In the genomic region with DNA sequence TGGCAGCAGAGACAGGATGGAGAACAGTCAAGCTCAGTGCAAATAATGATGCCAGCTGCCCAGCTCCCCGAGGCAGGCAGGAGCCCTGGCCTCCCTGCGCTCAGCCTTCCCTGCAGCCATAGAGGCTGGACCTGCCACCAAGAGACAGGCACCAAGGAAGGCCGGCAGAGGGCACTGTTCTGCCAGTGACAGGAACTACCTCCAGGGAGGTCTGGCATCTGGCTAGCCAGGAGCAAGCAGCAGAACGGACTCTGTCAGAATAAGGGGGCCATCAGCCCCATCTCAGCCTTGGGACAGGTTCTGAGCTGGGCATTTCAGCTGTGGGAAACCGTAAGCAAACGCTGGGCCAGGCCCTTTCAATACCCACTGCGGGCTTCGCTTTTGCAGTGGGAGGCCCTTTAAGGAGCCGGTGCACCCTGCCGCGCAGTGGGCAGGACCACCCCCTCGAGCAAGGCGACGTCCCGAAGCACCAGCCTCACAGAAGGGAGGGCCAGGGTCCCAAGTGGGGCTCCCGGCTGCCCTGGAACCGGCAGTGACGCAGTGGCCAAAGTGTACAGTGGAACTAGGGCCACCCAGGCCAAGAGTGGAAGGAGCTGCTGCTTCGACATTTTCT, we compare ENCODE assay signal across 8 cellular contexts. TPM values are rescaled to one million over a fixed set of nuclear protein-coding genes. Genes with fewer than 3 reads are reported as not detected.
A peak's percentile ranks its signal among the peaks of the same experiment; 100 is the strongest.
DNase-seq lines count a peak whose midpoint lies in the region; ATAC-seq, FAIRE-seq and TF ChIP-seq lines count a peak whose summit lies in the region.

No MANE protein-coding gene starts in this region.

- peaks cover 5% of the 10 kb centered on the region for H3K4me1 ChIP-seq in CD4-positive, CD25-positive, alpha-beta regulatory T cell (ENCODE audit: control insufficient read depth, insufficient read depth, low read length, poor library complexity, severe bottlenecking)
- no peaks in the 10 kb centered on the region for H3K4me1 ChIP-seq in foreskin keratinocyte
- peaks cover 0 to 6% (median 5%) of the 10 kb centered on the region in 3 donors for H3K4me1 ChIP-seq in pancreas
- H3K4me1 ChIP-seq in tibial artery: no peaks in the 10 kb centered on the region

- no peaks in the 10 kb centered on the region for H3K9me3 ChIP-seq in CD4-positive, CD25-positive, alpha-beta regulatory T cell (ENCODE audit: control insufficient read depth in 2 of 2, low read length in 2 of 2)
- H3K9me3 ChIP-seq in pancreas (no peaks in the 10 kb centered on the region), tibial artery (no peaks in the 10 kb centered on the region)

- peaks cover 1% of the 10 kb centered on the region for H3K27me3 Mint-ChIP-seq in CD4-positive, CD25-positive, alpha-beta regulatory T cell

- peak; percentile 77 to 79 for ATAC-seq in CD4-positive, CD25-positive, alpha-beta regulatory T cell (ENCODE audit: low read depth in 2 of 2)
- ATAC-seq in HG02798 (IDR thresholded peaks at IDR 0.05; ENCODE audit: poor library complexity, unreplicated experiment) (peak; percentile 35), foreskin keratinocyte (peak; percentile 55), pancreas (peak; percentile 80 to 95 (median 89)), GM19467 (IDR thresholded peaks at IDR 0.05; ENCODE audit: unreplicated experiment) (no peak)

- no peaks in the 10 kb centered on the region for H3K27me3 ChIP-seq in CD4-positive, CD25-positive, alpha-beta regulatory T cell (ENCODE audit: control insufficient read depth, insufficient read depth, low read length)
- H3K27me3 ChIP-seq in foreskin keratinocyte (no peaks in the 10 kb centered on the region), pancreas (no peaks in the 10 kb centered on the region), tibial artery (peaks cover 0 to 37% of the 10 kb centered on the region in 2 donors)

- intact Hi-C loops in pancreas (cut with DNase I) (no loop called here), tibial artery (cut with DNase I; ENCODE audit: low total_unique reads) (no loop called here)

- peaks cover 0 to 10% (median 2%) of the 10 kb centered on the region in 4 donors for H3K4me1 Mint-ChIP-seq in CD4-positive, CD25-positive, alpha-beta regulatory T cell

- H3K9me3 Mint-ChIP-seq in CD4-positive, CD25-positive, alpha-beta regulatory T cell: no peaks in the 10 kb centered on the region

- DNase-seq in CD4-positive, CD25-positive, alpha-beta regulatory T cell: peak; percentile 60 to 78 (median 65)
- DNase-seq in RKO (ENCODE audit: low spot score): peak; percentile 78
- DNase-seq in activated T-helper 1 cell treated with anti-CD3 and anti-CD28 coated beads, Interleukin-2, amount 50 U/mL, for 16 hours (ENCODE audit: low read depth in 1 of 2, low spot score in 1 of 2): peak; percentile 54 to 58
- DNase-seq in foreskin keratinocyte: peak in 1 of 2 donors; percentile 39
- DNase-seq in pancreas: peak; percentile 70 to 93 (median 84)
- DNase-seq in tibial artery: peak; percentile 77 to 81

- no peak overlapping the region for H3K27ac ChIP-seq in CD4-positive, CD25-positive, alpha-beta regulatory T cell (ENCODE audit: insufficient read depth, low read length, poor library complexity, severe bottlenecking)
- no peak overlapping the region for H3K27ac ChIP-seq in foreskin keratinocyte
- H3K27ac ChIP-seq in pancreas: no peak overlapping the region
- no peak overlapping the region for H3K27ac ChIP-seq in tibial artery

- no peak overlapping the region for H3K4me3 ChIP-seq in CD4-positive, CD25-positive, alpha-beta regulatory T cell (ENCODE audit: low read depth, low read length)
- H3K4me3 ChIP-seq in pancreas (no peak overlapping the region), tibial artery (no peak overlapping the region)

- WGBS in pancreas, 2 donors: 54 to 63% methylated on average over 19 of the region's 19 CpGs

- H3K27ac Mint-ChIP-seq in CD4-positive, CD25-positive, alpha-beta regulatory T cell: peak overlapping the region in 1 of 3 donors; percentile 75

- H3K4me3 Mint-ChIP-seq in CD4-positive, CD25-positive, alpha-beta regulatory T cell: no peak overlapping the region

- H3K36me3 Mint-ChIP-seq in CD4-positive, CD25-positive, alpha-beta regulatory T cell: peaks cover 5% of the 10 kb centered on the region

- TF ChIP-seq CTCF in foreskin keratinocyte (conservative IDR thresholded peaks at IDR 0.05): peak; percentile 84
- peak; percentile 80 to 90 (median 83) for TF ChIP-seq CTCF in pancreas (IDR thresholded peaks at IDR 0.05)
- peak; percentile 60 to 70 for TF ChIP-seq CTCF in tibial artery (IDR thresholded peaks at IDR 0.05)

- no peaks in the 10 kb centered on the region for H3K36me3 ChIP-seq in CD4-positive, CD25-positive, alpha-beta regulatory T cell (ENCODE audit: control insufficient read depth, insufficient read depth, low read length)
- peaks cover 0 to under 1% (median 0%) of the 10 kb centered on the region in 3 donors for H3K36me3 ChIP-seq in pancreas
- peaks cover 0 to 23% (median 6%) of the 10 kb centered on the region in 3 donors for H3K36me3 ChIP-seq in tibial artery

- no peak for FAIRE-seq in pancreas (lab: Jason Lieb, UNC)

RNA-seq across cellular contexts. Expression of a gene that starts 18.2 kb away (rescaled TPM):
- total RNA-seq in CD4-positive, CD25-positive, alpha-beta regulatory T cell: 20.8 TPM
- polyA plus RNA-seq in CD4-positive, CD25-positive, alpha-beta regulatory T cell: 10 to 100 TPM; 12.0 to 20.3 (median 15.5) TPM
- total RNA-seq in foreskin keratinocyte (13.4 and 13.5 TPM in 2 replicates), pancreas (10 to 100 TPM; 11.7 to 21.1 (median 14.1) TPM)
- polyA plus RNA-seq in foreskin keratinocyte (16.8 and 17.7 TPM in 2 replicates), pancreas (10 to 100 TPM; 21.9 to 23.8 TPM)

RNA-seq across cellular contexts. Expression of a gene that starts 54.2 kb away (rescaled TPM):
- not detected for total RNA-seq in CD4-positive, CD25-positive, alpha-beta regulatory T cell
- polyA plus RNA-seq in CD4-positive, CD25-positive, alpha-beta regulatory T cell: not detected
- total RNA-seq in foreskin keratinocyte (not detected in 2 replicates), pancreas (not detected)
- polyA plus RNA-seq in foreskin keratinocyte (not detected in 2 replicates), pancreas (under 1 TPM in 1 of 2 donors, not detected in 1; 0.05 TPM)

RNA-seq across cellular contexts. Expression of a gene that starts 59.1 kb away (rescaled TPM):
- not detected for total RNA-seq in CD4-positive, CD25-positive, alpha-beta regulatory T cell
- polyA plus RNA-seq in CD4-positive, CD25-positive, alpha-beta regulatory T cell: not detected
- total RNA-seq in foreskin keratinocyte (not detected in 2 replicates), pancreas (not detected)
- polyA plus RNA-seq in foreskin keratinocyte (not detected in 2 replicates), pancreas (under 1 TPM in 1 of 2 donors, not detected in 1; 0.54 TPM)
